8 cellular contexts compared by ENCODE assay signal in the genomic region with DNA sequence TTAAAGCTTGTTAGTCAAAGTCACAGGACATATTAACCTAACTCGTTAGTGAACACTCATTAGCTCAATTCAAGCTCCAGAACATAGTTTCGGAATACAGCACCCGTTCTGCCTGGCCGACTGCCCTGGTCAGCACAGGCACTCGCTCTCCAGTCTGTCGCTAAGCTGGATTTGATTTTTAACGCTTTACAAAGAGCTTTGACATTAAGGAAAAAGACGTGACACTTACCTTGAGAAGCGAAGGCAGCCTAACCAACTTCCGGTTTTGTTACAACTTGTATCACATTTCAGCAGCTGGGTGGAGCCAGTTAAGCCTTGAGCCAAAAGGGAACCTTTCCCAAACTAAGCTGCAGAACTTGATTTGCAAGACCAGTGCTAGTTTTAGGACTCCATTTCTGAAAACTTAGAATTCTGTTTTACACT. TPM values are rescaled to one million over a fixed set of nuclear protein-coding genes. Genes with fewer than 3 reads are reported as not detected.
DNase-seq lines count a peak whose midpoint lies in the region; ATAC-seq, FAIRE-seq and TF ChIP-seq lines count a peak whose summit lies in the region.

A gene with protein sequence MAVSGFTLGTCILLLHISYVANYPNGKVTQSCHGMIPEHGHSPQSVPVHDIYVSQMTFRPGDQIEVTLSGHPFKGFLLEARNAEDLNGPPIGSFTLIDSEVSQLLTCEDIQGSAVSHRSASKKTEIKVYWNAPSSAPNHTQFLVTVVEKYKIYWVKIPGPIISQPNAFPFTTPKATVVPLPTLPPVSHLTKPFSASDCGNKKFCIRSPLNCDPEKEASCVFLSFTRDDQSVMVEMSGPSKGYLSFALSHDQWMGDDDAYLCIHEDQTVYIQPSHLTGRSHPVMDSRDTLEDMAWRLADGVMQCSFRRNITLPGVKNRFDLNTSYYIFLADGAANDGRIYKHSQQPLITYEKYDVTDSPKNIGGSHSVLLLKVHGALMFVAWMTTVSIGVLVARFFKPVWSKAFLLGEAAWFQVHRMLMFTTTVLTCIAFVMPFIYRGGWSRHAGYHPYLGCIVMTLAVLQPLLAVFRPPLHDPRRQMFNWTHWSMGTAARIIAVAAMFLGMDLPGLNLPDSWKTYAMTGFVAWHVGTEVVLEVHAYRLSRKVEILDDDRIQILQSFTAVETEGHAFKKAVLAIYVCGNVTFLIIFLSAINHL (minus strand): TSS at position 258 of the 423 bp plus-strand sequence. CDS start 17,867 bp downstream, outside the sequence.

- WGBS in ectodermal cell, 2 experiments, result 12 to 13% methylated on average over 10 of the region's 10 CpGs
- WGBS in lower leg skin, 2 donors, result 1 to 2% methylated on average over 10 of the region's 10 CpGs
- WGBS in stomach, 5 donors, result 0 to 1% (median 0%) methylated on average over 10 of the region's 10 CpGs

- H3K4me1 ChIP-seq in ectodermal cell (ENCODE audit: control insufficient read depth, insufficient read depth, low read length), result no peaks in the 10 kb centered on the region
- peaks cover 0 to 42% (median 23%) of the 10 kb centered on the region in 4 donors for H3K4me1 ChIP-seq in stomach

- H3K27me3 ChIP-seq in ectodermal cell (ENCODE audit: control insufficient read depth, insufficient read depth, low read length, poor library complexity, severe bottlenecking) (no peaks in the 10 kb centered on the region), stomach (no peaks in the 10 kb centered on the region)

- H3K9me3 ChIP-seq in ectodermal cell (ENCODE audit: control insufficient read depth, low read length) (no peaks in the 10 kb centered on the region), stomach (no peaks in the 10 kb centered on the region)

- no peaks in the 10 kb centered on the region for H3K36me3 ChIP-seq in ectodermal cell (ENCODE audit: control insufficient read depth, insufficient read depth, low read length)
- H3K36me3 ChIP-seq in stomach, result no peaks in the 10 kb centered on the region

- H3K27ac ChIP-seq in C4-2B (peak within 1 kb of the TSS; percentile 75), ectodermal cell (ENCODE audit: insufficient read depth, low read depth, low read length, poor library complexity, severe bottlenecking) (peak within 1 kb of the TSS; percentile 36), stomach (peak within 1 kb of the TSS; percentile 80 to 91 (median 86))

- ATAC-seq in GM18861 (IDR thresholded peaks at IDR 0.05; ENCODE audit: unreplicated experiment) (peak; percentile 92), HG03025 (IDR thresholded peaks at IDR 0.05; ENCODE audit: low FRiP score, unreplicated experiment) (peak; percentile 95)

- intact Hi-C loops in lower leg skin (cut with DNase I; ENCODE audit: low total_unique reads) (no loop called here), stomach (cut with DNase I; ENCODE audit: low total_unique reads) (no loop called here)

- H3K4me3 ChIP-seq in ectodermal cell (ENCODE audit: insufficient read depth, low read depth, low read length) (peak within 1 kb of the TSS; percentile 49), lower leg skin (ENCODE audit: low read depth, poor library complexity, severe bottlenecking) (peak within 1 kb of the TSS; percentile 41), stomach (peak within 1 kb of the TSS; percentile 44 to 61 (median 51))

- TF ChIP-seq CTCF in C4-2B (conservative IDR thresholded peaks at IDR 0.05) (no peak), lower leg skin (IDR thresholded peaks at IDR 0.05) (no peak), stomach (IDR thresholded peaks at IDR 0.05) (no peak)

- no peak for TF ChIP-seq EP300 in stomach (IDR thresholded peaks at IDR 0.05)

- TF ChIP-seq POLR2A in lower leg skin (IDR thresholded peaks at IDR 0.05), result no peak
- peak in 2 of 4 donors; percentile 26 to 42 for TF ChIP-seq POLR2A in stomach (IDR thresholded peaks at IDR 0.05)

- DNase-seq in NCI-H2029 treated with DMSO at 0.1 percent for 48 hours (lab: John Stamatoyannopoulos, UW) (peak; percentile 78), lower leg skin (ENCODE audit: low spot score in 2 of 2) (peak; percentile 83 to 86), stomach (peak; percentile 74)

- peak; percentile 47 for FAIRE-seq in TTC549 (lab: Jason Lieb, UNC)

RNA-seq across cellular contexts. Expression of the gene that starts here (rescaled TPM):
- 5.6 TPM for polyA plus RNA-seq in ectodermal cell (2013, experiment 1 of 4)
- polyA plus RNA-seq in ectodermal cell (2013, experiment 2 of 4), result 4.5 TPM
- polyA plus RNA-seq in ectodermal cell (2013, experiment 3 of 4), result 4.8 TPM
- 4.5 TPM for polyA plus RNA-seq in ectodermal cell (2013, experiment 4 of 4)
- 10 to 100 TPM; 25.0 to 37.1 (median 28.2) TPM for total RNA-seq in lower leg skin
- 10 to 100 TPM in 3 of 5 donors, 1 to 10 TPM in 2; 3.2 to 21.1 (median 11.1) TPM for total RNA-seq in stomach
- polyA plus RNA-seq in stomach, result 1 to 10 TPM in 2 of 3 donors, under 1 TPM in 1; 0.46 to 1.7 (median 1.5) TPM

Comparison
In these comparisons a context has a peak if more than half of its experiments do, and no peak if none do; other contexts are left out.
1. Peak in every context shown above with its lines: DNase-seq, ATAC-seq, H3K4me3 ChIP-seq and H3K27ac ChIP-seq.
2. H3K27ac ChIP-seq: peak in every context shown above with its lines; median percentile 86 in stomach; 75 in C4-2B; 36 in ectodermal cell.